Comparison of ENCODE assay signal across 1 cellular context in genomic region chr3:154791611-154792010, GRCh38.
TF ChIP-seq lines count a peak whose summit lies in the region.

No MANE protein-coding gene starts in this region.

TF ChIP-seq in GM23338, 12 proteins besides CTCF, POLR2A, EP300 and RAD21:
- TF ChIP-seq ZNF462 (CRISPR knock-in tag; IDR thresholded peaks at IDR 0.05) (no peak), CREB1 (CRISPR knock-in tag; IDR thresholded peaks at IDR 0.05; ENCODE audit: low read depth) (no peak), ETS1 (IDR thresholded peaks at IDR 0.05) (no peak), EZH2 (IDR thresholded peaks at IDR 0.05; ENCODE audit: low read depth, unreplicated experiment) (no peak), ZNF114 (CRISPR knock-in tag; IDR thresholded peaks at IDR 0.05) (no peak), REST (IDR thresholded peaks at IDR 0.05; ENCODE audit: unreplicated experiment) (no peak), EZH2phosphoT487 (IDR thresholded peaks at IDR 0.05; ENCODE audit: unreplicated experiment) (no peak), POLR2AphosphoS5 (IDR thresholded peaks at IDR 0.05; ENCODE audit: low read depth) (no peak), STAT1 (IDR thresholded peaks at IDR 0.05; ENCODE audit: unreplicated experiment) (no peak), ZNF331 (CRISPR knock-in tag; IDR thresholded peaks at IDR 0.05; ENCODE audit: low read depth) (no peak), JUNB (IDR thresholded peaks at IDR 0.05; ENCODE audit: unreplicated experiment) (no peak), NANOG (IDR thresholded peaks at IDR 0.05; ENCODE audit: borderline replicate concordance) (no peak)
